Comparison of ENCODE assay signal across 9 cellular contexts in the genomic region with DNA sequence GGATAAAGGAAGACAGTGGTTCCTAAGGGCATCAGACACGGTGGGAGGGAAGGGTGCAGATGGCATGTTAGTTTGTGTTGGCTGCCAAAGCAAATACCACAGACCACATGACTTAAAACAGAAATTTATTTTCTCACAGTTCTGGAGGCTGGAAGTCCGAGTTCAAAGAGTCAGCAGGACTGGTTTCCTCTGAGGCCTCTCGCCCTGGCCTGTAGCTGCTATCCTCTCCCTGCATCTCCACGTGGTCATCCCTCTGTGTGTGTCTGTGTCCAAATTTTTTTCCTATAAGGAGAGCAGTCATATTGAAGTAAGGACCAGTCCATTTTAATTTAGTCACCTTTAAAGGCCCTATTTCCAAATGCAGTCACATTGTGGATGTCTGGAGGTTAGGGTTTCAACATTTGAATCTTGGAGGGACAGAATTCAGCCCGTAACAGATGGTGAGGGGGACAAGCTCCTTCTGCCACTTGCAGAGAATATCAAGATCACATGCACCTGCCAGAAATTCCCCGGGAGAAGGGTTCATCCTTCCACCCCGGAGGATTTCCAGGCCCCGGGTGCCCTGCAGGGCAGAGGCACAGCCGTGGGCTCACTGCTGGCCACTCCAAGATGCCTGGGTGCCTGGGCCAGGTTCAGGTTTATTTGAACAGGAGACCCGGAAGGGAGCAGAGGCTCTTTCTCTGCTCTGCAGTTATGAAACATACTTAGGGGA. TPM values are rescaled to one million over a fixed set of nuclear protein-coding genes. Genes with fewer than 3 reads are reported as not detected.
DNase-seq lines count a peak whose midpoint lies in the region; ATAC-seq and TF ChIP-seq lines count a peak whose summit lies in the region.
"Had no signal": no experiment of that assay in that cellular context is flagged by ENCODE, and none has a peak within 500 bp of the region (broad histone marks: within the 10 kb centered on the region; RNA-seq: fewer than 3 reads in every experiment).

No MANE protein-coding gene starts in this region.

- H3K4me1 Mint-ChIP-seq in T-helper 2 cell treated with Interferon-gamma antibody and Interleukin-4, amounts not matched to agents 5 μg/mL and 100 μg/mL, for 36 hours (ENCODE audit: low read depth): peaks cover 72% of the 10 kb centered on the region
- peaks cover 4% of the 10 kb centered on the region for H3K4me1 Mint-ChIP-seq in endodermal cell

- H3K27me3 ChIP-seq in endodermal cell (ENCODE audit: control insufficient read depth, insufficient read depth, low read length, poor library complexity, severe bottlenecking): peaks cover 81% of the 10 kb centered on the region

- intact Hi-C loops in left cardiac atrium (cut with DNase I): no loop called here

- H3K36me3 ChIP-seq in endodermal cell (ENCODE audit: control insufficient read depth, insufficient read depth, low read length): no peaks in the 10 kb centered on the region

- no peaks in the 10 kb centered on the region for H3K27me3 Mint-ChIP-seq in T-helper 2 cell treated with Interferon-gamma antibody and Interleukin-4, amounts not matched to agents 5 μg/mL and 100 μg/mL, for 36 hours (ENCODE audit: low read depth)
- peaks cover 52% of the 10 kb centered on the region for H3K27me3 Mint-ChIP-seq in endodermal cell (ENCODE audit: insufficient read depth)

- 71 to 94% methylated on average over 4 to 10 of the region's 10 CpGs for WGBS in endodermal cell (ENCODE audit: insufficient coverage in 1 of 2, insufficient read length in 1 of 2), 2 experiments

- H3K9ac ChIP-seq in endodermal cell (ENCODE audit: extremely low read depth, low read length, poor library complexity, severe bottlenecking): no peak overlapping the region

- ATAC-seq in left cardiac atrium (peak; percentile 21 to 31), HG03097 (IDR thresholded peaks at IDR 0.05; ENCODE audit: low FRiP score, unreplicated experiment) (no peak)

- DNase-seq in Ammon's horn (ENCODE audit: low spot score) (peak; percentile 38), EH (ENCODE audit: low read depth) (peak; percentile 48), left cardiac atrium (no peak), ACHN (no peak), endodermal cell (no peak), NCI-H187 treated with DMSO at 0.1 percent for 48 hours (lab: John Stamatoyannopoulos, UW) (no peak)
- DNase-seq in T-helper 2 cell treated with Interferon-gamma antibody and Interleukin-4, amounts not matched to agents 5 μg/mL and 100 μg/mL, for 36 hours (ENCODE audit: low spot score): no peak
- DNase-seq: amygdala had no signal

- peak overlapping the region; percentile 68 for H3K27ac Mint-ChIP-seq in T-helper 2 cell treated with Interferon-gamma antibody and Interleukin-4, amounts not matched to agents 5 μg/mL and 100 μg/mL, for 36 hours
- no peak overlapping the region for H3K27ac Mint-ChIP-seq in endodermal cell

- no peaks in the 10 kb centered on the region for H3K9me3 ChIP-seq in endodermal cell (ENCODE audit: control insufficient read depth, low read length)

- in situ Hi-C loops in ACHN (cut with HindIII; ENCODE audit: low pct_ligation_motif_present, low pct_unique_long_range_greater_than_20kb, low sequenced_read_pairs): no loop called here

- TF ChIP-seq CTCF in endodermal cell (conservative IDR thresholded peaks at IDR 0.05): no peak

- H3K27ac ChIP-seq in endodermal cell (ENCODE audit: low read depth, low read length): no peak overlapping the region

- no peaks in the 10 kb centered on the region for H3K4me1 ChIP-seq in endodermal cell (ENCODE audit: control insufficient read depth, insufficient read depth, low read length)

- no peaks in the 10 kb centered on the region for H3K9me3 Mint-ChIP-seq in T-helper 2 cell treated with Interferon-gamma antibody and Interleukin-4, amounts not matched to agents 5 μg/mL and 100 μg/mL, for 36 hours
- H3K9me3 Mint-ChIP-seq in endodermal cell: no peaks in the 10 kb centered on the region

- peak overlapping the region; percentile 48 for H3K4me3 Mint-ChIP-seq in T-helper 2 cell treated with Interferon-gamma antibody and Interleukin-4, amounts not matched to agents 5 μg/mL and 100 μg/mL, for 36 hours
- no peak overlapping the region for H3K4me3 Mint-ChIP-seq in endodermal cell

- no peak overlapping the region for H3K4me3 ChIP-seq in endodermal cell (ENCODE audit: low read length)

- H3K36me3 Mint-ChIP-seq in T-helper 2 cell treated with Interferon-gamma antibody and Interleukin-4, amounts not matched to agents 5 μg/mL and 100 μg/mL, for 36 hours (ENCODE audit: low read depth): peaks cover 24% of the 10 kb centered on the region
- H3K36me3 Mint-ChIP-seq in endodermal cell (ENCODE audit: low read depth): no peaks in the 10 kb centered on the region

RNA-seq across cellular contexts. Expression of gene MGAT4A, which starts 38.0 kb away (rescaled TPM):
- total RNA-seq in left cardiac atrium (10 to 100 TPM; 28.2 to 41.6 TPM), endodermal cell (10 to 100 TPM in 1 of 2 donors, 1 to 10 TPM in 1; 8.2 to 11.1 TPM)
- 6.7 TPM for polyA plus RNA-seq in endodermal cell (2013, experiment 1 of 2)
- polyA plus RNA-seq in endodermal cell (2013, experiment 2 of 2): 6.0 TPM

Comparison
In these comparisons a context has a peak if more than half of its experiments do, and no peak if none do; other contexts are left out.
1. DNase-seq: peak in Ammon's horn (single experiment) and EH (single experiment); none in T-helper 2 cell treated with Interferon-gamma antibody and Interleukin-4, amounts not matched to agents 5 μg/mL and 100 μg/mL, for 36 hours (single experiment), left cardiac atrium (single experiment), ACHN (single experiment), endodermal cell (single experiment) and NCI-H187 treated with DMSO at 0.1 percent for 48 hours (single experiment).